Comparison of ENCODE assay signal across 26 cellular contexts in genomic region chr16:90037202-90037765, GRCh38. TPM values are rescaled to one million over a fixed set of nuclear protein-coding genes. Genes with fewer than 3 reads are reported as not detected.
DNase-seq lines count a peak whose midpoint lies in the region; ATAC-seq, FAIRE-seq and TF ChIP-seq lines count a peak whose summit lies in the region.
"Had no signal": no experiment of that assay in that cellular context is flagged by ENCODE, and none has a peak within 500 bp of the region (broad histone marks: within the 10 kb centered on the region; RNA-seq: fewer than 3 reads in every experiment).

No MANE protein-coding gene starts in this region.

- no peaks in the 10 kb centered on the region for H3K79me1 ChIP-seq in neuronal stem cell (ENCODE audit: low read depth, low read length)

- H2BK12ac ChIP-seq in neuronal stem cell (ENCODE audit: low read length) = no peak overlapping the region

- CTCF ChIA-PET in activated CD4-positive, alpha-beta T cell treated with anti-CD3 and anti-CD28 coated beads, Interleukin-2, amount 10 ng/mL, durations not matched to agents 7 days and 5 days (lab: Charles Lee) = no interaction called here

- H3K4me1 ChIP-seq in right atrium auricular region (no peaks in the 10 kb centered on the region), neuronal stem cell (ENCODE audit: control insufficient read depth in 2 of 2, insufficient read depth in 1 of 2, low read depth in 1 of 2, low read length in 2 of 2) (no peaks in the 10 kb centered on the region)
- H3K4me1 ChIP-seq: BLaER1 had no signal

- H3K36me3 Mint-ChIP-seq in central memory CD8-positive, alpha-beta T cell (ENCODE audit: insufficient read depth) = peaks cover 9% of the 10 kb centered on the region
- H3K36me3 Mint-ChIP-seq in activated CD4-positive, alpha-beta T cell treated with anti-CD3 and anti-CD28 coated beads, Interleukin-2, amount 10 ng/mL, durations not matched to agents 7 days and 5 days (ENCODE audit: low read depth) = no peaks in the 10 kb centered on the region

- H3K4me3 ChIP-seq in right atrium auricular region (no peak overlapping the region), neuronal stem cell (ENCODE audit: low read length in 2 of 2) (peak overlapping the region in 1 of 2 donors; percentile 9)
- H3K4me3 ChIP-seq: BLaER1 had no signal

- H3K4me1 Mint-ChIP-seq in central memory CD8-positive, alpha-beta T cell = no peaks in the 10 kb centered on the region
- H3K4me1 Mint-ChIP-seq in activated CD4-positive, alpha-beta T cell treated with anti-CD3 and anti-CD28 coated beads, Interleukin-2, amount 10 ng/mL, durations not matched to agents 7 days and 5 days = no peaks in the 10 kb centered on the region
- H3K4me1 Mint-ChIP-seq: CD4-positive, CD25-positive, alpha-beta regulatory T cell had no signal

- H3K36me3 ChIP-seq in right atrium auricular region = peaks cover 29% of the 10 kb centered on the region
- peaks cover 0 to 6% of the 10 kb centered on the region in 2 donors for H3K36me3 ChIP-seq in neuronal stem cell (replicated peaks in 1 of 2; ENCODE audit: control insufficient read depth in 2 of 2, insufficient read depth in 2 of 2, low read length in 2 of 2)

- intact Hi-C loops in left ventricle myocardium superior (cut with micrococcal nuclease) = no loop called here

- H2AFZ ChIP-seq in neuronal stem cell (ENCODE audit: low read length) = no peak overlapping the region

- H3K23ac ChIP-seq in neuronal stem cell (ENCODE audit: low read depth, low read length, poor library complexity) = no peak overlapping the region

- DNase-seq in left ventricle myocardium superior (no peak), right atrium auricular region (ENCODE audit: low spot score) (no peak), neuronal stem cell (ENCODE audit: low spot score) (no peak), RCC 7860 (ENCODE audit: low spot score) (no peak), NOMO-1 treated with dmso at 0.1 percent for 144 hours (lab: John Stamatoyannopoulos, UW; ENCODE audit: unreplicated experiment) (no peak)
- DNase-seq in central memory CD8-positive, alpha-beta T cell (ENCODE audit: low spot score in 2 of 2) = no peak
- DNase-seq in activated CD4-positive, alpha-beta T cell treated with anti-CD3 and anti-CD28 coated beads, Interleukin-2, amount 10 ng/mL, durations not matched to agents 7 days and 5 days = no peak
- DNase-seq: CD4-positive, CD25-positive, alpha-beta regulatory T cell; DMS153; GOT3; HCEC 1CT; IMR-90; NCI-H1092; NCI-H1417 treated with DMSO at 0.1 percent for 48 hours; NCI-H1694 treated with DMSO at 0.1 percent for 48 hours; NCI-H2081; NCI-H2171; NCI-H226; NCI-H510A; NCI-H69; SK-N-SH had no signal

- H4K91ac ChIP-seq in neuronal stem cell (ENCODE audit: low read depth, low read length, poor library complexity) = no peak overlapping the region

- H2BK15ac ChIP-seq in neuronal stem cell (ENCODE audit: low read length) = peak overlapping the region; percentile 68

- H3K9me3 ChIP-seq in right atrium auricular region = no peaks in the 10 kb centered on the region
- peaks cover 0 to 6% of the 10 kb centered on the region in 2 donors for H3K9me3 ChIP-seq in neuronal stem cell (replicated peaks in 1 of 2; ENCODE audit: control insufficient read depth in 2 of 2, insufficient read depth in 1 of 2, low read depth in 1 of 2, low read length in 2 of 2)
- H3K9me3 ChIP-seq: BLaER1, SK-N-SH had no signal

- no peak overlapping the region for H2AK5ac ChIP-seq in neuronal stem cell (ENCODE audit: low read depth, low read length)

- H2BK120ac ChIP-seq in neuronal stem cell (ENCODE audit: low read depth, low read length) = no peak overlapping the region

- no peak for TF ChIP-seq CTCF in right atrium auricular region (IDR thresholded peaks at IDR 0.05)

- H3K27me3 ChIP-seq in right atrium auricular region = no peaks in the 10 kb centered on the region
- peaks cover 0 to 14% (median 0%) of the 10 kb centered on the region in 3 experiments for H3K27me3 ChIP-seq in neuronal stem cell (ENCODE audit: control insufficient read depth in 3 of 3, insufficient read depth in 3 of 3, low read depth in 1 of 3, low read length in 3 of 3)
- H3K27me3 ChIP-seq: BLaER1 had no signal

- no peak overlapping the region for H3K4me3 Mint-ChIP-seq in central memory CD8-positive, alpha-beta T cell
- H3K4me3 Mint-ChIP-seq in activated CD4-positive, alpha-beta T cell treated with anti-CD3 and anti-CD28 coated beads, Interleukin-2, amount 10 ng/mL, durations not matched to agents 7 days and 5 days = no peak overlapping the region
- H3K4me3 Mint-ChIP-seq: CD4-positive, CD25-positive, alpha-beta regulatory T cell had no signal

- no peak overlapping the region for H3K18ac ChIP-seq in neuronal stem cell (ENCODE audit: low read length)

- no peak for FAIRE-seq in RCC 7860 (lab: Jason Lieb, UNC)

- POLR2A ChIA-PET in activated CD4-positive, alpha-beta T cell treated with anti-CD3 and anti-CD28 coated beads, Interleukin-2, amount 10 ng/mL, durations not matched to agents 7 days and 5 days (lab: Charles Lee) = no interaction called here

- H4K8ac ChIP-seq in neuronal stem cell (ENCODE audit: low read depth, low read length) = no peak overlapping the region

- WGBS in neuronal stem cell (ENCODE audit: extremely low coverage in 2 of 2, insufficient read length in 2 of 2, insufficient replicate concordance in 1 of 2), 2 donors = no CpG with 5 or more reads among the region's 15 CpGs

- H3K14ac ChIP-seq in neuronal stem cell (ENCODE audit: low read length) = no peak overlapping the region

- H2BK5ac ChIP-seq in neuronal stem cell (ENCODE audit: low read length) = no peak overlapping the region

- no peaks in the 10 kb centered on the region for H3K9me3 Mint-ChIP-seq in central memory CD8-positive, alpha-beta T cell
- no peaks in the 10 kb centered on the region for H3K9me3 Mint-ChIP-seq in activated CD4-positive, alpha-beta T cell treated with anti-CD3 and anti-CD28 coated beads, Interleukin-2, amount 10 ng/mL, durations not matched to agents 7 days and 5 days

- peak; percentile 42 for ATAC-seq in left ventricle myocardium superior
- ATAC-seq in central memory CD8-positive, alpha-beta T cell (replicated peaks; ENCODE audit: extremely low read depth, poor library complexity, severe bottlenecking) = no peak
- ATAC-seq: Panc1 had no signal

- H3K27ac ChIP-seq in right atrium auricular region (no peak overlapping the region), neuronal stem cell (replicated peaks; ENCODE audit: low read length) (no peak overlapping the region)
- H3K27ac ChIP-seq: BLaER1, KMS-11 had no signal

- peaks cover 2% of the 10 kb centered on the region for H3K27me3 Mint-ChIP-seq in central memory CD8-positive, alpha-beta T cell
- no peaks in the 10 kb centered on the region for H3K27me3 Mint-ChIP-seq in activated CD4-positive, alpha-beta T cell treated with anti-CD3 and anti-CD28 coated beads, Interleukin-2, amount 10 ng/mL, durations not matched to agents 7 days and 5 days
- H3K27me3 Mint-ChIP-seq: CD4-positive, CD25-positive, alpha-beta regulatory T cell had no signal

- H3K9ac ChIP-seq in neuronal stem cell (ENCODE audit: low read depth, low read length, poor library complexity) = peak overlapping the region; percentile 37
- H3K9ac ChIP-seq: BLaER1, KMS-11, SK-N-SH had no signal

- H3K4ac ChIP-seq in neuronal stem cell (ENCODE audit: low read length) = no peak overlapping the region

- peak overlapping the region; percentile 25 for H3K27ac Mint-ChIP-seq in central memory CD8-positive, alpha-beta T cell (ENCODE audit: low read depth)
- H3K27ac Mint-ChIP-seq in activated CD4-positive, alpha-beta T cell treated with anti-CD3 and anti-CD28 coated beads, Interleukin-2, amount 10 ng/mL, durations not matched to agents 7 days and 5 days = no peak overlapping the region
- H3K27ac Mint-ChIP-seq: CD4-positive, CD25-positive, alpha-beta regulatory T cell had no signal

- no peak overlapping the region for H3K4me2 ChIP-seq in neuronal stem cell (ENCODE audit: insufficient read depth, low read length, poor library complexity, severe bottlenecking)
- H3K4me2 ChIP-seq: BLaER1, KMS-11, SK-N-SH had no signal

RNA-seq across cellular contexts. Expression of gene DBNDD1, which starts 18.0 kb away (rescaled TPM):
- total RNA-seq in left ventricle myocardium superior (6.3 TPM), right atrium auricular region (1 to 10 TPM; 2.9 to 6.2 TPM)
- 35.6 TPM for polyA plus RNA-seq in neuronal stem cell (2013, experiment 1 of 2)
- polyA plus RNA-seq in neuronal stem cell (2013, experiment 2 of 2) = 34.0 TPM
- total RNA-seq in activated CD4-positive, alpha-beta T cell treated with anti-CD3 and anti-CD28 coated beads, Interleukin-2, amount 10 ng/mL, durations not matched to agents 7 days and 5 days = under 1 TPM; 0.07 to 0.15 TPM

RNA-seq across cellular contexts. Expression of gene PRDM7, which starts 39.8 kb away (rescaled TPM):
- not detected for total RNA-seq in left ventricle myocardium superior
- total RNA-seq in right atrium auricular region = not detected
- not detected for polyA plus RNA-seq in neuronal stem cell (2013, experiment 1 of 2)
- polyA plus RNA-seq in neuronal stem cell (2013, experiment 2 of 2) = 0.01 TPM
- total RNA-seq in activated CD4-positive, alpha-beta T cell treated with anti-CD3 and anti-CD28 coated beads, Interleukin-2, amount 10 ng/mL, durations not matched to agents 7 days and 5 days = not detected
- total RNA-seq: A172; CD4-positive, CD25-positive, alpha-beta regulatory T cell; IMR-90; OCI-LY7 had no signal
- polyA plus RNA-seq: CD4-positive, CD25-positive, alpha-beta regulatory T cell; IMR-90; SK-N-SH had no signal
